ENCODE assay signal across 1 cellular context in the genomic region with DNA sequence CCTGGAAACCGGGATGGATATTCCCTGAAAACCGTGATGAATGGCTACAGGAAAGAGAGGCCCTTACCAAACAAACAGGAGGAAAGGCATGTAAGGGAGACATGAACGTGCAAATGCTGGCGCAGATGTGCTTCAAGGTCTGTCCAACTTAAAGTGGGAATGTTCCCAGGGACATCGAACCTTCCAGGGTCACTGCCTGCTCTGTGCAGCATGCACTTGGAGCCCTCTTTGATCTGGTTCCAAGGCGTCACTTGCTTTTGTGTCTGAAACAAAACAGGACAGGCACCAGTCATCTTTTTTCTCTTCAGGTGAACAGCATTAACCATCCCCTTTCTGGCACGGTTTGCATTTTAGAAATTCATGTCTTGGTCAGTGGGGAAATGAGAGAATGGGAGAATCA.
A peak's percentile ranks its signal among the peaks of the same experiment; 100 is the strongest.
TF ChIP-seq lines count a peak whose summit lies in the region.

No MANE protein-coding gene starts in this region.

TF ChIP-seq in HepG2, 621 proteins besides CTCF, POLR2A, EP300 and RAD21 (continued from another document and continues in another):
- TF ChIP-seq, protein P1, sequence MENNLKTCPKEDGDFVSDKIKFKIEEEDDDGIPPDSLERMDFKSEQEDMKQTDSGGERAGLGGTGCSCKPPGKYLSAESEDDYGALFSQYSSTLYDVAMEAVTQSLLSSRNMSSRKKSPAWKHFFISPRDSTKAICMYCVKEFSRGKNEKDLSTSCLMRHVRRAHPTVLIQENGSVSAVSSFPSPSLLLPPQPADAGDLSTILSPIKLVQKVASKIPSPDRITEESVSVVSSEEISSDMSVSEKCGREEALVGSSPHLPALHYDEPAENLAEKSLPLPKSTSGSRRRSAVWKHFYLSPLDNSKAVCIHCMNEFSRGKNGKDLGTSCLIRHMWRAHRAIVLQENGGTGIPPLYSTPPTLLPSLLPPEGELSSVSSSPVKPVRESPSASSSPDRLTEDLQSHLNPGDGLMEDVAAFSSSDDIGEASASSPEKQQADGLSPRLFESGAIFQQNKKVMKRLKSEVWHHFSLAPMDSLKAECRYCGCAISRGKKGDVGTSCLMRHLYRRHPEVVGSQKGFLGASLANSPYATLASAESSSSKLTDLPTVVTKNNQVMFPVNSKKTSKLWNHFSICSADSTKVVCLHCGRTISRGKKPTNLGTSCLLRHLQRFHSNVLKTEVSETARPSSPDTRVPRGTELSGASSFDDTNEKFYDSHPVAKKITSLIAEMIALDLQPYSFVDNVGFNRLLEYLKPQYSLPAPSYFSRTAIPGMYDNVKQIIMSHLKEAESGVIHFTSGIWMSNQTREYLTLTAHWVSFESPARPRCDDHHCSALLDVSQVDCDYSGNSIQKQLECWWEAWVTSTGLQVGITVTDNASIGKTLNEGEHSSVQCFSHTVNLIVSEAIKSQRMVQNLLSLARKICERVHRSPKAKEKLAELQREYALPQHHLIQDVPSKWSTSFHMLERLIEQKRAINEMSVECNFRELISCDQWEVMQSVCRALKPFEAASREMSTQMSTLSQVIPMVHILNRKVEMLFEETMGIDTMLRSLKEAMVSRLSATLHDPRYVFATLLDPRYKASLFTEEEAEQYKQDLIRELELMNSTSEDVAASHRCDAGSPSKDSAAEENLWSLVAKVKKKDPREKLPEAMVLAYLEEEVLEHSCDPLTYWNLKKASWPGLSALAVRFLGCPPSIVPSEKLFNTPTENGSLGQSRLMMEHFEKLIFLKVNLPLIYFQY (CRISPR knock-in tag; IDR thresholded peaks at IDR 0.05; ENCODE audit: borderline replicate concordance): no peak
- TF ChIP-seq MAFG (CRISPR knock-in tag; IDR thresholded peaks at IDR 0.05): no peak
- TF ChIP-seq, protein P2, sequence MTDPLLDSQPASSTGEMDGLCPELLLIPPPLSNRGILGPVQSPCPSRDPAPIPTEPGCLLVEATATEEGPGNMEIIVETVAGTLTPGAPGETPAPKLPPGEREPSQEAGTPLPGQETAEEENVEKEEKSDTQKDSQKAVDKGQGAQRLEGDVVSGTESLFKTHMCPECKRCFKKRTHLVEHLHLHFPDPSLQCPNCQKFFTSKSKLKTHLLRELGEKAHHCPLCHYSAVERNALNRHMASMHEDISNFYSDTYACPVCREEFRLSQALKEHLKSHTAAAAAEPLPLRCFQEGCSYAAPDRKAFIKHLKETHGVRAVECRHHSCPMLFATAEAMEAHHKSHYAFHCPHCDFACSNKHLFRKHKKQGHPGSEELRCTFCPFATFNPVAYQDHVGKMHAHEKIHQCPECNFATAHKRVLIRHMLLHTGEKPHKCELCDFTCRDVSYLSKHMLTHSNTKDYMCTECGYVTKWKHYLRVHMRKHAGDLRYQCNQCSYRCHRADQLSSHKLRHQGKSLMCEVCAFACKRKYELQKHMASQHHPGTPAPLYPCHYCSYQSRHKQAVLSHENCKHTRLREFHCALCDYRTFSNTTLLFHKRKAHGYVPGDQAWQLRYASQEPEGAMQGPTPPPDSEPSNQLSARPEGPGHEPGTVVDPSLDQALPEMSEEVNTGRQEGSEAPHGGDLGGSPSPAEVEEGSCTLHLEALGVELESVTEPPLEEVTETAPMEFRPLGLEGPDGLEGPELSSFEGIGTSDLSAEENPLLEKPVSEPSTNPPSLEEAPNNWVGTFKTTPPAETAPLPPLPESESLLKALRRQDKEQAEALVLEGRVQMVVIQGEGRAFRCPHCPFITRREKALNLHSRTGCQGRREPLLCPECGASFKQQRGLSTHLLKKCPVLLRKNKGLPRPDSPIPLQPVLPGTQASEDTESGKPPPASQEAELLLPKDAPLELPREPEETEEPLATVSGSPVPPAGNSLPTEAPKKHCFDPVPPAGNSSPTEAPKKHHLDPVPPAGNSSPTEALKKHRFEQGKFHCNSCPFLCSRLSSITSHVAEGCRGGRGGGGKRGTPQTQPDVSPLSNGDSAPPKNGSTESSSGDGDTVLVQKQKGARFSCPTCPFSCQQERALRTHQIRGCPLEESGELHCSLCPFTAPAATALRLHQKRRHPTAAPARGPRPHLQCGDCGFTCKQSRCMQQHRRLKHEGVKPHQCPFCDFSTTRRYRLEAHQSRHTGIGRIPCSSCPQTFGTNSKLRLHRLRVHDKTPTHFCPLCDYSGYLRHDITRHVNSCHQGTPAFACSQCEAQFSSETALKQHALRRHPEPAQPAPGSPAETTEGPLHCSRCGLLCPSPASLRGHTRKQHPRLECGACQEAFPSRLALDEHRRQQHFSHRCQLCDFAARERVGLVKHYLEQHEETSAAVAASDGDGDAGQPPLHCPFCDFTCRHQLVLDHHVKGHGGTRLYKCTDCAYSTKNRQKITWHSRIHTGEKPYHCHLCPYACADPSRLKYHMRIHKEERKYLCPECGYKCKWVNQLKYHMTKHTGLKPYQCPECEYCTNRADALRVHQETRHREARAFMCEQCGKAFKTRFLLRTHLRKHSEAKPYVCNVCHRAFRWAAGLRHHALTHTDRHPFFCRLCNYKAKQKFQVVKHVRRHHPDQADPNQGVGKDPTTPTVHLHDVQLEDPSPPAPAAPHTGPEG (CRISPR knock-in tag; IDR thresholded peaks at IDR 0.05): 0 out of 2 replicates have a peak, but pooled peaks have one; percentile 39
- TF ChIP-seq RBFOX2 (IDR thresholded peaks at IDR 0.05; ENCODE audit: low read depth, low read length): no peak
- no peak for TF ChIP-seq ZBTB7A (CRISPR knock-in tag; IDR thresholded peaks at IDR 0.05)
- peak; percentile 88 for TF ChIP-seq GATAD2A (CRISPR knock-in tag; IDR thresholded peaks at IDR 0.05)
- TF ChIP-seq, protein P3, sequence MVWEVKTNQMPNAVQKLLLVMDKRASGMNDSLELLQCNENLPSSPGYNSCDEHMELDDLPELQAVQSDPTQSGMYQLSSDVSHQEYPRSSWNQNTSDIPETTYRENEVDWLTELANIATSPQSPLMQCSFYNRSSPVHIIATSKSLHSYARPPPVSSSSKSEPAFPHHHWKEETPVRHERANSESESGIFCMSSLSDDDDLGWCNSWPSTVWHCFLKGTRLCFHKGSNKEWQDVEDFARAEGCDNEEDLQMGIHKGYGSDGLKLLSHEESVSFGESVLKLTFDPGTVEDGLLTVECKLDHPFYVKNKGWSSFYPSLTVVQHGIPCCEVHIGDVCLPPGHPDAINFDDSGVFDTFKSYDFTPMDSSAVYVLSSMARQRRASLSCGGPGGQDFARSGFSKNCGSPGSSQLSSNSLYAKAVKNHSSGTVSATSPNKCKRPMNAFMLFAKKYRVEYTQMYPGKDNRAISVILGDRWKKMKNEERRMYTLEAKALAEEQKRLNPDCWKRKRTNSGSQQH (CRISPR knock-in tag; IDR thresholded peaks at IDR 0.05; ENCODE audit: low read depth): no peak
- TF ChIP-seq, protein P4, sequence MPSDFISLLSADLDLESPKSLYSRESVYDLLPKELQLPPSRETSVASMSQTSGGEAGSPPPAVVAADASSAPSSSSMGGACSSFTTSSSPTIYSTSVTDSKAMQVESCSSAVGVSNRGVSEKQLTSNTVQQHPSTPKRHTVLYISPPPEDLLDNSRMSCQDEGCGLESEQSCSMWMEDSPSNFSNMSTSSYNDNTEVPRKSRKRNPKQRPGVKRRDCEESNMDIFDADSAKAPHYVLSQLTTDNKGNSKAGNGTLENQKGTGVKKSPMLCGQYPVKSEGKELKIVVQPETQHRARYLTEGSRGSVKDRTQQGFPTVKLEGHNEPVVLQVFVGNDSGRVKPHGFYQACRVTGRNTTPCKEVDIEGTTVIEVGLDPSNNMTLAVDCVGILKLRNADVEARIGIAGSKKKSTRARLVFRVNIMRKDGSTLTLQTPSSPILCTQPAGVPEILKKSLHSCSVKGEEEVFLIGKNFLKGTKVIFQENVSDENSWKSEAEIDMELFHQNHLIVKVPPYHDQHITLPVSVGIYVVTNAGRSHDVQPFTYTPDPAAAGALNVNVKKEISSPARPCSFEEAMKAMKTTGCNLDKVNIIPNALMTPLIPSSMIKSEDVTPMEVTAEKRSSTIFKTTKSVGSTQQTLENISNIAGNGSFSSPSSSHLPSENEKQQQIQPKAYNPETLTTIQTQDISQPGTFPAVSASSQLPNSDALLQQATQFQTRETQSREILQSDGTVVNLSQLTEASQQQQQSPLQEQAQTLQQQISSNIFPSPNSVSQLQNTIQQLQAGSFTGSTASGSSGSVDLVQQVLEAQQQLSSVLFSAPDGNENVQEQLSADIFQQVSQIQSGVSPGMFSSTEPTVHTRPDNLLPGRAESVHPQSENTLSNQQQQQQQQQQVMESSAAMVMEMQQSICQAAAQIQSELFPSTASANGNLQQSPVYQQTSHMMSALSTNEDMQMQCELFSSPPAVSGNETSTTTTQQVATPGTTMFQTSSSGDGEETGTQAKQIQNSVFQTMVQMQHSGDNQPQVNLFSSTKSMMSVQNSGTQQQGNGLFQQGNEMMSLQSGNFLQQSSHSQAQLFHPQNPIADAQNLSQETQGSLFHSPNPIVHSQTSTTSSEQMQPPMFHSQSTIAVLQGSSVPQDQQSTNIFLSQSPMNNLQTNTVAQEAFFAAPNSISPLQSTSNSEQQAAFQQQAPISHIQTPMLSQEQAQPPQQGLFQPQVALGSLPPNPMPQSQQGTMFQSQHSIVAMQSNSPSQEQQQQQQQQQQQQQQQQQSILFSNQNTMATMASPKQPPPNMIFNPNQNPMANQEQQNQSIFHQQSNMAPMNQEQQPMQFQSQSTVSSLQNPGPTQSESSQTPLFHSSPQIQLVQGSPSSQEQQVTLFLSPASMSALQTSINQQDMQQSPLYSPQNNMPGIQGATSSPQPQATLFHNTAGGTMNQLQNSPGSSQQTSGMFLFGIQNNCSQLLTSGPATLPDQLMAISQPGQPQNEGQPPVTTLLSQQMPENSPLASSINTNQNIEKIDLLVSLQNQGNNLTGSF (CRISPR knock-in tag; IDR thresholded peaks at IDR 0.05): peak; percentile 74; the same call in 1 of the 2 replicates
- TF ChIP-seq, protein P5, sequence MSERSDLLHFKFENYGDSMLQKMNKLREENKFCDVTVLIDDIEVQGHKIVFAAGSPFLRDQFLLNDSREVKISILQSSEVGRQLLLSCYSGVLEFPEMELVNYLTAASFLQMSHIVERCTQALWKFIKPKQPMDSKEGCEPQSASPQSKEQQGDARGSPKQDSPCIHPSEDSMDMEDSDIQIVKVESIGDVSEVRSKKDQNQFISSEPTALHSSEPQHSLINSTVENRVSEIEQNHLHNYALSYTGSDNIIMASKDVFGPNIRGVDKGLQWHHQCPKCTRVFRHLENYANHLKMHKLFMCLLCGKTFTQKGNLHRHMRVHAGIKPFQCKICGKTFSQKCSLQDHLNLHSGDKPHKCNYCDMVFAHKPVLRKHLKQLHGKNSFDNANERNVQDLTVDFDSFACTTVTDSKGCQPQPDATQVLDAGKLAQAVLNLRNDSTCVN (CRISPR knock-in tag; IDR thresholded peaks at IDR 0.05; ENCODE audit: borderline replicate concordance): peak; percentile 51; the same call in 1 of the 2 replicates
- no peak for TF ChIP-seq TBP (CRISPR knock-in tag; IDR thresholded peaks at IDR 0.05)
- TF ChIP-seq, protein P6, sequence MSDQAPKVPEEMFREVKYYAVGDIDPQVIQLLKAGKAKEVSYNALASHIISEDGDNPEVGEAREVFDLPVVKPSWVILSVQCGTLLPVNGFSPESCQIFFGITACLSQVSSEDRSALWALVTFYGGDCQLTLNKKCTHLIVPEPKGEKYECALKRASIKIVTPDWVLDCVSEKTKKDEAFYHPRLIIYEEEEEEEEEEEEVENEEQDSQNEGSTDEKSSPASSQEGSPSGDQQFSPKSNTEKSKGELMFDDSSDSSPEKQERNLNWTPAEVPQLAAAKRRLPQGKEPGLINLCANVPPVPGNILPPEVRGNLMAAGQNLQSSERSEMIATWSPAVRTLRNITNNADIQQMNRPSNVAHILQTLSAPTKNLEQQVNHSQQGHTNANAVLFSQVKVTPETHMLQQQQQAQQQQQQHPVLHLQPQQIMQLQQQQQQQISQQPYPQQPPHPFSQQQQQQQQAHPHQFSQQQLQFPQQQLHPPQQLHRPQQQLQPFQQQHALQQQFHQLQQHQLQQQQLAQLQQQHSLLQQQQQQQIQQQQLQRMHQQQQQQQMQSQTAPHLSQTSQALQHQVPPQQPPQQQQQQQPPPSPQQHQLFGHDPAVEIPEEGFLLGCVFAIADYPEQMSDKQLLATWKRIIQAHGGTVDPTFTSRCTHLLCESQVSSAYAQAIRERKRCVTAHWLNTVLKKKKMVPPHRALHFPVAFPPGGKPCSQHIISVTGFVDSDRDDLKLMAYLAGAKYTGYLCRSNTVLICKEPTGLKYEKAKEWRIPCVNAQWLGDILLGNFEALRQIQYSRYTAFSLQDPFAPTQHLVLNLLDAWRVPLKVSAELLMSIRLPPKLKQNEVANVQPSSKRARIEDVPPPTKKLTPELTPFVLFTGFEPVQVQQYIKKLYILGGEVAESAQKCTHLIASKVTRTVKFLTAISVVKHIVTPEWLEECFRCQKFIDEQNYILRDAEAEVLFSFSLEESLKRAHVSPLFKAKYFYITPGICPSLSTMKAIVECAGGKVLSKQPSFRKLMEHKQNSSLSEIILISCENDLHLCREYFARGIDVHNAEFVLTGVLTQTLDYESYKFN (CRISPR knock-in tag; conservative IDR thresholded peaks at IDR 0.05): peak; percentile 65; the same call in 1 of the 2 replicates
- TF ChIP-seq ZSCAN31 (CRISPR knock-in tag; IDR thresholded peaks at IDR 0.05; ENCODE audit: low read depth): peak; percentile 37; the same call in 1 of the 2 replicates
- TF ChIP-seq KDM3A (CRISPR knock-in tag; IDR thresholded peaks at IDR 0.05; ENCODE audit: low read depth): no peak
- TF ChIP-seq SP5 (CRISPR knock-in tag; IDR thresholded peaks at IDR 0.05; ENCODE audit: borderline replicate concordance, low read depth): no peak; the same call in 1 of the 2 replicates
- TF ChIP-seq, protein P7, sequence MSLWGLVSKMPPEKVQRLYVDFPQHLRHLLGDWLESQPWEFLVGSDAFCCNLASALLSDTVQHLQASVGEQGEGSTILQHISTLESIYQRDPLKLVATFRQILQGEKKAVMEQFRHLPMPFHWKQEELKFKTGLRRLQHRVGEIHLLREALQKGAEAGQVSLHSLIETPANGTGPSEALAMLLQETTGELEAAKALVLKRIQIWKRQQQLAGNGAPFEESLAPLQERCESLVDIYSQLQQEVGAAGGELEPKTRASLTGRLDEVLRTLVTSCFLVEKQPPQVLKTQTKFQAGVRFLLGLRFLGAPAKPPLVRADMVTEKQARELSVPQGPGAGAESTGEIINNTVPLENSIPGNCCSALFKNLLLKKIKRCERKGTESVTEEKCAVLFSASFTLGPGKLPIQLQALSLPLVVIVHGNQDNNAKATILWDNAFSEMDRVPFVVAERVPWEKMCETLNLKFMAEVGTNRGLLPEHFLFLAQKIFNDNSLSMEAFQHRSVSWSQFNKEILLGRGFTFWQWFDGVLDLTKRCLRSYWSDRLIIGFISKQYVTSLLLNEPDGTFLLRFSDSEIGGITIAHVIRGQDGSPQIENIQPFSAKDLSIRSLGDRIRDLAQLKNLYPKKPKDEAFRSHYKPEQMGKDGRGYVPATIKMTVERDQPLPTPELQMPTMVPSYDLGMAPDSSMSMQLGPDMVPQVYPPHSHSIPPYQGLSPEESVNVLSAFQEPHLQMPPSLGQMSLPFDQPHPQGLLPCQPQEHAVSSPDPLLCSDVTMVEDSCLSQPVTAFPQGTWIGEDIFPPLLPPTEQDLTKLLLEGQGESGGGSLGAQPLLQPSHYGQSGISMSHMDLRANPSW (CRISPR knock-in tag; IDR thresholded peaks at IDR 0.05; ENCODE audit: borderline replicate concordance): no peak
- TF ChIP-seq SIN3B (IDR thresholded peaks at IDR 0.05; ENCODE audit: low read length): no peak
- no peak for TF ChIP-seq GFI1 (CRISPR knock-in tag; IDR thresholded peaks at IDR 0.05; ENCODE audit: borderline replicate concordance)
- TF ChIP-seq, protein P8, sequence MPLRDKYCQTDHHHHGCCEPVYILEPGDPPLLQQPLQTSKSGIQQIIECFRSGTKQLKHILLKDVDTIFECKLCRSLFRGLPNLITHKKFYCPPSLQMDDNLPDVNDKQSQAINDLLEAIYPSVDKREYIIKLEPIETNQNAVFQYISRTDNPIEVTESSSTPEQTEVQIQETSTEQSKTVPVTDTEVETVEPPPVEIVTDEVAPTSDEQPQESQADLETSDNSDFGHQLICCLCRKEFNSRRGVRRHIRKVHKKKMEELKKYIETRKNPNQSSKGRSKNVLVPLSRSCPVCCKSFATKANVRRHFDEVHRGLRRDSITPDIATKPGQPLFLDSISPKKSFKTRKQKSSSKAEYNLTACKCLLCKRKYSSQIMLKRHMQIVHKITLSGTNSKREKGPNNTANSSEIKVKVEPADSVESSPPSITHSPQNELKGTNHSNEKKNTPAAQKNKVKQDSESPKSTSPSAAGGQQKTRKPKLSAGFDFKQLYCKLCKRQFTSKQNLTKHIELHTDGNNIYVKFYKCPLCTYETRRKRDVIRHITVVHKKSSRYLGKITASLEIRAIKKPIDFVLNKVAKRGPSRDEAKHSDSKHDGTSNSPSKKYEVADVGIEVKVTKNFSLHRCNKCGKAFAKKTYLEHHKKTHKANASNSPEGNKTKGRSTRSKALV (CRISPR knock-in tag; IDR thresholded peaks at IDR 0.05): 0 out of 2 replicates have a peak, but pooled peaks have one; percentile 37
